ENCODE assay signal across 10 cellular contexts in genomic region chr1:2235300-2235998, GRCh38. TPM values are rescaled to one million over a fixed set of nuclear protein-coding genes. Genes with fewer than 3 reads are reported as not detected.
DNase-seq lines count a peak whose midpoint lies in the region; ATAC-seq and TF ChIP-seq lines count a peak whose summit lies in the region.
"Had no signal": no experiment of that assay in that cellular context is flagged by ENCODE, and none has a peak within 500 bp of the region (broad histone marks: within the 10 kb centered on the region; RNA-seq: fewer than 3 reads in every experiment).

No MANE protein-coding gene starts in this region.

- peak overlapping the region; percentile 38 to 99 (median 88) for H3K4me3 Mint-ChIP-seq in IgD-negative memory B cell

- intact Hi-C loops in adrenal gland (cut with DNase I) (no loop called here), left lung (cut with DNase I) (loop anchor here in 1 of 2 donors (10.0 kb wide), 1 partner anchor 79 kb away; no protein-coding TSS in a partner anchor), head of caudate nucleus (cut with DNase I) (no loop called here)

- peaks cover 3% of the 10 kb centered on the region for H3K27me3 Mint-ChIP-seq in IgD-negative memory B cell

- H3K36me3 Mint-ChIP-seq in IgD-negative memory B cell, result peaks cover 2% of the 10 kb centered on the region

- no peaks in the 10 kb centered on the region for H3K27me3 ChIP-seq in adrenal gland
- no peaks in the 10 kb centered on the region for H3K27me3 ChIP-seq in left lung
- no peaks in the 10 kb centered on the region for H3K27me3 ChIP-seq in stomach smooth muscle (ENCODE audit: control insufficient read depth in 1 of 2, insufficient read depth in 2 of 2, low read length in 2 of 2)
- H3K27me3 ChIP-seq: SJSA1 had no signal

- ATAC-seq in left lung, result no peak
- no peak for ATAC-seq in GM21423 (IDR thresholded peaks at IDR 0.05; ENCODE audit: unreplicated experiment)

- TF ChIP-seq CTCF in adrenal gland (IDR thresholded peaks at IDR 0.05) (no peak), left lung (IDR thresholded peaks at IDR 0.05) (no peak), GM10266 (IDR thresholded peaks at IDR 0.05; ENCODE audit: control insufficient read depth, insufficient read depth, low read depth, missing control alignments) (no peak)

- H3K9me3 ChIP-seq in adrenal gland (replicated peaks in 1 of 3) (no peaks in the 10 kb centered on the region), left lung (no peaks in the 10 kb centered on the region), stomach smooth muscle (ENCODE audit: control insufficient read depth in 2 of 2, low read length in 2 of 2) (no peaks in the 10 kb centered on the region)
- H3K9me3 ChIP-seq: SJSA1 had no signal

- no peak for TF ChIP-seq POLR2A in adrenal gland (IDR thresholded peaks at IDR 0.05)

- H3K27ac Mint-ChIP-seq in IgD-negative memory B cell, result peak overlapping the region; percentile 98 to 99 (median 99)

- WGBS in adrenal gland, 4 donors, result 83 to 90% (median 85%) methylated on average over 13 to 22 of the region's 22 CpGs

- DNase-seq in adrenal gland (peak in 2 of 7 donors; percentile 38 to 56), left lung (no peak), head of caudate nucleus (no peak), superior temporal gyrus (ENCODE audit: extremely low spot score) (no peak), GM10266 (ENCODE audit: extremely low spot score) (no peak)
- DNase-seq: NCI-H146 had no signal

- H3K27ac ChIP-seq in adrenal gland, result peak overlapping the region; percentile 78 to 96 (median 87)
- H3K27ac ChIP-seq in left lung, result peak overlapping the region; percentile 89 to 93
- H3K27ac ChIP-seq in stomach smooth muscle (ENCODE audit: low read length), result peak overlapping the region; percentile 46
- H3K27ac ChIP-seq: SJSA1 had no signal

- H3K9me3 Mint-ChIP-seq in IgD-negative memory B cell, result no peaks in the 10 kb centered on the region

- peaks cover 43 to 62% (median 52%) of the 10 kb centered on the region in 3 donors for H3K4me1 Mint-ChIP-seq in IgD-negative memory B cell

- no peak overlapping the region for H3K9ac ChIP-seq in stomach smooth muscle (ENCODE audit: low read length in 2 of 2)

- H3K36me3 ChIP-seq in adrenal gland (replicated peaks in 1 of 2) (no peaks in the 10 kb centered on the region), left lung (no peaks in the 10 kb centered on the region), stomach smooth muscle (ENCODE audit: control insufficient read depth in 2 of 2, insufficient read depth in 2 of 2, low read length in 2 of 2) (no peaks in the 10 kb centered on the region)

- H3K4me3 ChIP-seq in adrenal gland (peak overlapping the region in 1 of 4 donors; percentile 82), left lung (peak overlapping the region in 1 of 2 donors; percentile 93), stomach smooth muscle (ENCODE audit: low read length in 2 of 2) (peak overlapping the region in 1 of 2 donors; percentile 8)
- H3K4me3 ChIP-seq: SJSA1 had no signal

- H3K4me1 ChIP-seq in adrenal gland (replicated peaks in 1 of 2) (peaks cover 74 to 99% of the 10 kb centered on the region in 2 donors), left lung (peaks cover 86 to 100% of the 10 kb centered on the region in 2 donors), stomach smooth muscle (ENCODE audit: control insufficient read depth, insufficient read depth, low read length) (peaks cover 98% of the 10 kb centered on the region)

RNA-seq across cellular contexts. Expression of gene SKI, which starts 7.3 kb away (rescaled TPM):
- polyA plus RNA-seq in IgD-negative memory B cell (0.78 TPM), adrenal gland (10 to 100 TPM in 2 of 3 donors, 1 to 10 TPM in 1; 9.4 to 21.2 (median 10.8) TPM)
- total RNA-seq in adrenal gland (10 to 100 TPM; 30.6 to 53.6 (median 43.7) TPM), left lung (10 to 100 TPM; 75.8 to 89.0 TPM)

RNA-seq across cellular contexts. Expression of gene FAAP20, which starts 40.9 kb away (rescaled TPM):
- 78.2 TPM for polyA plus RNA-seq in IgD-negative memory B cell
- total RNA-seq in adrenal gland, result 100 to 1,000 TPM in 1 of 8 donors, 10 to 100 TPM in 7; 26.4 to 106 (median 62.0) TPM
- polyA plus RNA-seq in adrenal gland, result 100 to 1,000 TPM in 2 of 3 donors, 1 to 10 TPM in 1; 2.7 to 185 (median 160) TPM
- 10 to 100 TPM; 51.6 to 69.7 TPM for total RNA-seq in left lung
